8 cellular contexts compared by ENCODE assay signal in the genomic region with DNA sequence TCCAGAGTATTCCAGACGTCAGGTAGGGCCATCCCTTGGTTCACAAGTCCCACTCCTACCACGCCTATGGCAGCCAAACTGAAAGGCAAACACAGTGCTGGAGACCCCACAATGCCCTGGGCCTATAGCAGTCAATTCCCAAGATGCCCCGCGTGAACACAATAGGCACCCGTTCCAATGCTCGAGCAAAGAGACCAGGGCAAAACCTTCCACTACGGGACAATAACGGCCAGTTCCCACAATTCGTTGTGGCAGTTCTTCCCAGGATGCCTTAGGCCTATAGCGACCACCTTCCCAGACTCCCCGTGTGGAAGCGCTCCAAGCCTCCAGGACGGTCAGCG. TPM values are rescaled to one million over a fixed set of nuclear protein-coding genes. Genes with fewer than 3 reads are reported as not detected.
A peak's percentile ranks its signal among the peaks of the same experiment; 100 is the strongest.
DNase-seq lines count a peak whose midpoint lies in the region; ATAC-seq and TF ChIP-seq lines count a peak whose summit lies in the region.

No MANE protein-coding gene starts in this region.

- no peaks in the 10 kb centered on the region for H3K27me3 ChIP-seq in prostate gland (replicated peaks; ENCODE audit: insufficient read depth)

- WGBS in prostate gland, result 0% methylated on average over 14 of the region's 14 CpGs

- H3K27ac ChIP-seq in prostate gland, result peak overlapping the region; percentile 91

- DNase-seq in AG04449 (ENCODE audit: low read depth, low spot score), result no peak
- peak; percentile 8 for DNase-seq in NCI-H524 treated with DMSO at 0.1 percent for 48 hours (lab: John Stamatoyannopoulos, UW)
- no peak for DNase-seq in activated T-helper 2 cell treated with anti-CD3 and anti-CD28 coated beads, Interferon-gamma antibody, Interleukin-2, Interleukin-4, amounts not matched to agents 10 μg/mL and 5 μg/mL and 100 μg/mL, durations not matched to agents 14 hours and 24 hours and 36 hours (ENCODE audit: low spot score)
- DNase-seq in glutamatergic neuron, result peak; percentile 67
- no peak for DNase-seq in prostate gland (ENCODE audit: low spot score)
- DNase-seq in EL, result no peak

- H3K4me3 ChIP-seq in AG04449 (ENCODE audit: low read depth, low read length) (peak overlapping the region; percentile 81), prostate gland (peak overlapping the region; percentile 68 to 73)

- H3K4me1 ChIP-seq in prostate gland (replicated peaks), result no peaks in the 10 kb centered on the region

- TF ChIP-seq POLR2A in prostate gland (IDR thresholded peaks at IDR 0.05), result no peak

- peak; percentile 5 for ATAC-seq in GM18861 (IDR thresholded peaks at IDR 0.05; ENCODE audit: unreplicated experiment)
- ATAC-seq in HG03097 (IDR thresholded peaks at IDR 0.05; ENCODE audit: low FRiP score, unreplicated experiment), result peak; percentile 26

- H3K9me3 ChIP-seq in prostate gland, result no peaks in the 10 kb centered on the region

- no peaks in the 10 kb centered on the region for H3K27me3 Mint-ChIP-seq in activated T-helper 2 cell treated with anti-CD3 and anti-CD28 coated beads, Interferon-gamma antibody, Interleukin-2, Interleukin-4, amounts not matched to agents 10 μg/mL and 5 μg/mL and 100 μg/mL, durations not matched to agents 14 hours and 24 hours and 36 hours (ENCODE audit: low read depth)
- H3K27me3 Mint-ChIP-seq in glutamatergic neuron (ENCODE audit: unreplicated experiment), result peaks cover 13% of the 10 kb centered on the region

- CTCF ChIA-PET in AG04449 (lab: Yijun Ruan, JAX), result interaction anchor here (0.9 to 1.2 kb wide), 2 partner anchors 63 to 191 kb away, joined by 3 to 4 read pairs; no protein-coding TSS in a partner anchor

- no peaks in the 10 kb centered on the region for H3K36me3 ChIP-seq in prostate gland

- intact Hi-C loops in activated T-helper 2 cell treated with anti-CD3 and anti-CD28 coated beads, Interferon-gamma antibody, Interleukin-2, Interleukin-4, amounts not matched to agents 10 μg/mL and 5 μg/mL and 100 μg/mL, durations not matched to agents 14 hours and 24 hours and 36 hours (cut with micrococcal nuclease), result loop anchor here (1.0 to 5.0 kb wide), 3 partner anchors 23 to 883 kb away; a partner anchor contains a TSS
- intact Hi-C loops in prostate gland (cut with DNase I), result no loop called here

- H3K4me1 Mint-ChIP-seq in activated T-helper 2 cell treated with anti-CD3 and anti-CD28 coated beads, Interferon-gamma antibody, Interleukin-2, Interleukin-4, amounts not matched to agents 10 μg/mL and 5 μg/mL and 100 μg/mL, durations not matched to agents 14 hours and 24 hours and 36 hours (ENCODE audit: low read depth), result peaks cover 18% of the 10 kb centered on the region
- H3K4me1 Mint-ChIP-seq in glutamatergic neuron (ENCODE audit: low read depth, unreplicated experiment), result peaks cover 7% of the 10 kb centered on the region

- H3K4me3 Mint-ChIP-seq in activated T-helper 2 cell treated with anti-CD3 and anti-CD28 coated beads, Interferon-gamma antibody, Interleukin-2, Interleukin-4, amounts not matched to agents 10 μg/mL and 5 μg/mL and 100 μg/mL, durations not matched to agents 14 hours and 24 hours and 36 hours (ENCODE audit: low read depth), result peak overlapping the region; percentile 90
- peak overlapping the region; percentile 93 for H3K4me3 Mint-ChIP-seq in glutamatergic neuron (ENCODE audit: unreplicated experiment)

- H3K36me3 Mint-ChIP-seq in activated T-helper 2 cell treated with anti-CD3 and anti-CD28 coated beads, Interferon-gamma antibody, Interleukin-2, Interleukin-4, amounts not matched to agents 10 μg/mL and 5 μg/mL and 100 μg/mL, durations not matched to agents 14 hours and 24 hours and 36 hours (ENCODE audit: low read depth), result no peaks in the 10 kb centered on the region
- peaks cover 7% of the 10 kb centered on the region for H3K36me3 Mint-ChIP-seq in glutamatergic neuron (ENCODE audit: unreplicated experiment)

- POLR2A ChIA-PET in AG04449 (lab: Yijun Ruan, JAX), result interaction anchor here (0.7 kb wide), 1 partner anchor 50 kb away, joined by 3 read pairs; no protein-coding TSS in a partner anchor

- TF ChIP-seq CTCF in AG04449 (IDR thresholded peaks at IDR 0.05; ENCODE audit: insufficient read depth, low read length, missing control alignments), result no peak
- no peak for TF ChIP-seq CTCF in glutamatergic neuron (IDR thresholded peaks at IDR 0.05; ENCODE audit: partially characterized antibody, unreplicated experiment)
- TF ChIP-seq CTCF in prostate gland (IDR thresholded peaks at IDR 0.05), result no peak

- H3K27ac Mint-ChIP-seq in activated T-helper 2 cell treated with anti-CD3 and anti-CD28 coated beads, Interferon-gamma antibody, Interleukin-2, Interleukin-4, amounts not matched to agents 10 μg/mL and 5 μg/mL and 100 μg/mL, durations not matched to agents 14 hours and 24 hours and 36 hours, result peak overlapping the region; percentile 96
- peak overlapping the region; percentile 98 for H3K27ac Mint-ChIP-seq in glutamatergic neuron (ENCODE audit: unreplicated experiment)

- H3K9me3 Mint-ChIP-seq in activated T-helper 2 cell treated with anti-CD3 and anti-CD28 coated beads, Interferon-gamma antibody, Interleukin-2, Interleukin-4, amounts not matched to agents 10 μg/mL and 5 μg/mL and 100 μg/mL, durations not matched to agents 14 hours and 24 hours and 36 hours, result no peaks in the 10 kb centered on the region
- peaks cover 12% of the 10 kb centered on the region for H3K9me3 Mint-ChIP-seq in glutamatergic neuron (ENCODE audit: unreplicated experiment)

RNA-seq across cellular contexts. Expression of a gene that starts 0.5 kb away (rescaled TPM):
- total RNA-seq in activated T-helper 2 cell treated with anti-CD3 and anti-CD28 coated beads, Interferon-gamma antibody, Interleukin-2, Interleukin-4, amounts not matched to agents 10 μg/mL and 5 μg/mL and 100 μg/mL, durations not matched to agents 14 hours and 24 hours and 36 hours, result 17.7 and 19.1 TPM in 2 replicates
- total RNA-seq in glutamatergic neuron (ENCODE audit: unreplicated experiment) (139 TPM), prostate gland (100 to 1,000 TPM in 1 of 2 donors, 10 to 100 TPM in 1; 51.7 to 108 TPM)

RNA-seq across cellular contexts. Expression of a gene that starts 7.0 kb away (rescaled TPM):
- total RNA-seq in activated T-helper 2 cell treated with anti-CD3 and anti-CD28 coated beads, Interferon-gamma antibody, Interleukin-2, Interleukin-4, amounts not matched to agents 10 μg/mL and 5 μg/mL and 100 μg/mL, durations not matched to agents 14 hours and 24 hours and 36 hours, result 0.32 and 0.46 TPM in 2 replicates
- 0.51 TPM for total RNA-seq in glutamatergic neuron (ENCODE audit: unreplicated experiment)
- under 1 TPM; 0.28 to 0.59 TPM for total RNA-seq in prostate gland

RNA-seq across cellular contexts. Expression of a gene that starts 20.8 kb away (rescaled TPM):
- 0.39 and 0.44 TPM in 2 replicates for total RNA-seq in activated T-helper 2 cell treated with anti-CD3 and anti-CD28 coated beads, Interferon-gamma antibody, Interleukin-2, Interleukin-4, amounts not matched to agents 10 μg/mL and 5 μg/mL and 100 μg/mL, durations not matched to agents 14 hours and 24 hours and 36 hours
- 52.4 TPM for total RNA-seq in glutamatergic neuron (ENCODE audit: unreplicated experiment)
- total RNA-seq in prostate gland, result 10 to 100 TPM; 21.1 to 49.4 TPM

RNA-seq across cellular contexts. Expression of a gene that starts 22.5 kb away (rescaled TPM):
- 14.5 and 14.8 TPM in 2 replicates for total RNA-seq in activated T-helper 2 cell treated with anti-CD3 and anti-CD28 coated beads, Interferon-gamma antibody, Interleukin-2, Interleukin-4, amounts not matched to agents 10 μg/mL and 5 μg/mL and 100 μg/mL, durations not matched to agents 14 hours and 24 hours and 36 hours
- 15.0 TPM for total RNA-seq in glutamatergic neuron (ENCODE audit: unreplicated experiment)
- 10 to 100 TPM; 25.1 to 30.6 TPM for total RNA-seq in prostate gland

RNA-seq across cellular contexts. Expression of a gene that starts 23.0 kb away (rescaled TPM):
- total RNA-seq in activated T-helper 2 cell treated with anti-CD3 and anti-CD28 coated beads, Interferon-gamma antibody, Interleukin-2, Interleukin-4, amounts not matched to agents 10 μg/mL and 5 μg/mL and 100 μg/mL, durations not matched to agents 14 hours and 24 hours and 36 hours, result 27.8 and 32.7 TPM in 2 replicates
- total RNA-seq in glutamatergic neuron (ENCODE audit: unreplicated experiment) (184 TPM), prostate gland (10 to 100 TPM; 28.3 to 30.4 TPM)

Comparison
In these comparisons a context has a peak if more than half of its experiments do, and no peak if none do; other contexts are left out.
1. DNase-seq: peak in NCI-H524 treated with DMSO at 0.1 percent for 48 hours (single experiment) and glutamatergic neuron (single experiment); none in AG04449 (single experiment), activated T-helper 2 cell treated with anti-CD3 and anti-CD28 coated beads, Interferon-gamma antibody, Interleukin-2, Interleukin-4, amounts not matched to agents 10 μg/mL and 5 μg/mL and 100 μg/mL, durations not matched to agents 14 hours and 24 hours and 36 hours (single experiment), prostate gland (single experiment) and EL (single experiment).
2. RNA of a gene that starts 20.8 kb away (total RNA-seq): 52.4 TPM in glutamatergic neuron (single experiment) and 21.1 to 49.4 TPM in prostate gland; 0.39 to 0.44 TPM in activated T-helper 2 cell treated with anti-CD3 and anti-CD28 coated beads, Interferon-gamma antibody, Interleukin-2, Interleukin-4, amounts not matched to agents 10 μg/mL and 5 μg/mL and 100 μg/mL, durations not matched to agents 14 hours and 24 hours and 36 hours; every median in the first group is over 10 times any median in the second.